In genomic region chr3:21138085-21138484, GRCh38 we compare ENCODE assay signal across 26 cellular contexts.
"Had no signal": no experiment of that assay in that cellular context is flagged by ENCODE, and none has a peak within 500 bp of the region (broad histone marks: within the 10 kb centered on the region; RNA-seq: fewer than 3 reads in every experiment).

No MANE protein-coding gene starts in this region.

- H3K9me3 ChIP-seq: stomach, suprapubic skin, testis, thoracic aorta, thyroid gland, tibial artery, tibial nerve, transverse colon, upper lobe of left lung, upper lobe of right lung, uterus, vagina had no signal

- H3K27me3 ChIP-seq: stomach, suprapubic skin, testis, thyroid gland, tibial artery, tibial nerve, transverse colon, upper lobe of left lung, upper lobe of right lung, uterus, vagina had no signal

- H3K4me3 ChIP-seq: stomach, suprapubic skin, testis, thoracic aorta, thyroid gland, tibial artery, tibial nerve, transverse colon, upper lobe of left lung, upper lobe of right lung, uterus, vagina had no signal

- DNase-seq: stimulated activated CD4-positive, alpha-beta T cell treated with anti-CD3 and anti-CD28 coated beads, Interleukin-2, amount 100 ng/mL, for 48 hours; stimulated activated CD4-positive, alpha-beta T cell treated with anti-CD3 and anti-CD28 coated beads, Interleukin-4, amount 100 ng/mL, for 1 hour; stimulated activated CD4-positive, alpha-beta T cell treated with anti-CD3 and anti-CD28 coated beads, Interleukin-4, amount 100 ng/mL, for 24 hours; stimulated activated CD4-positive, alpha-beta T cell treated with anti-CD3 and anti-CD28 coated beads, Interleukin-4, amount 100 ng/mL, for 4 hours; stimulated activated CD8-positive, alpha-beta memory T cell treated with anti-CD3 and anti-CD28 coated beads, Interleukin-4, amount 100 ng/mL, for 48 hours; stimulated activated naive B cell treated with anti-CD40 and anti-IgM and Interleukin-4, amounts not matched to agents 10 μg/mL and 1 μg/mL and 100 μg/mL, for 72 hours; stimulated activated naive CD4-positive, alpha-beta T cell; stimulated activated naive CD8-positive, alpha-beta T cell treated with anti-CD3 and anti-CD28 coated beads, Interleukin-15, amount 100 ng/mL, for 72 hours; stimulated activated naive CD8-positive, alpha-beta T cell treated with anti-CD3 and anti-CD28 coated beads, Interleukin-15, Interleukin-2, amounts not matched to agents 100 U/mL and 50 U/mL, for 24 hours; stomach; substantia nigra; testis; thyroid gland; tibial artery; transverse colon; trophoblast cell; upper lobe of left lung; upper lobe of right lung; uterus had no signal

- H3K27ac ChIP-seq: stomach, suprapubic skin, testis, thoracic aorta, thyroid gland, tibial artery, tibial nerve, transverse colon, upper lobe of left lung, upper lobe of right lung, uterus, vagina had no signal

- FAIRE-seq: urothelium cell line had no signal

- H3K4me1 ChIP-seq: stomach, suprapubic skin, testis, tibial artery, tibial nerve, transverse colon, upper lobe of left lung, upper lobe of right lung, uterus, vagina had no signal

- H3K36me3 ChIP-seq: stomach, suprapubic skin, thoracic aorta, thyroid gland, tibial artery, tibial nerve, transverse colon, upper lobe of left lung, upper lobe of right lung, uterus, vagina had no signal

- ATAC-seq: stimulated activated effector memory CD8-positive, alpha-beta T cell treated with anti-CD3 and anti-CD28 coated beads, Interleukin-12 subunit alpha, Interleukin-12 subunit beta, amount 100 ng/mL, for 72 hours; stimulated activated memory B cell treated with anti-CD40 and anti-IgM and Interleukin-4, amounts not matched to agents 10 μg/mL and 1 μg/mL and 100 μg/mL, for 72 hours; stimulated activated naive B cell treated with anti-CD40 and anti-IgM and Interleukin-4, amounts not matched to agents 10 μg/mL and 1 μg/mL and 100 μg/mL, for 72 hours; stimulated activated naive CD8-positive, alpha-beta T cell treated with anti-CD3 and anti-CD28 coated beads, Interleukin-15, amount 100 ng/mL, for 72 hours; stimulated activated naive CD8-positive, alpha-beta T cell treated with anti-CD3 and anti-CD28 coated beads, Interleukin-15, Interleukin-2, amounts not matched to agents 100 U/mL and 50 U/mL, for 24 hours; upper lobe of right lung had no signal
